ENCODE assay signal across 16 cellular contexts in the genomic region with DNA sequence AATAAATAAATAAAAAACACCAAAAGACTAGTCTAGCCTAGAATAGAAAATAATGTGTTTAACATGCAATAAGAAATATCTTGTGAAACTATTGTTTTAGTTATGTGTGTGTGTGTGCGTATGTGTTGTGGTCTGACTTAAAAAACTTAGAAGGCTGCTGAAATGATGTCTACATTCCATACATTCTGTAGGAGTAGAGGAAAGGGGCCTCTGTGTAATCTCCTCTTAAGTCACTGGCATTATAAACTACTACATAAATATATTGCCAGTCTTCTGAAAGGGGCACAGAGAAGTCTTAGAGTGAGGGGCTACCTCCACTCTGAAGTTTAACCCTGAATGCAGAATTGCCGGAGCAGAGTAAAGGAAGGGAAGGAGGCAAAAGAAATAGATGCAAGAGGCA.
A peak's percentile ranks its signal among the peaks of the same experiment; 100 is the strongest.
DNase-seq lines count a peak whose midpoint lies in the region; ATAC-seq, FAIRE-seq and TF ChIP-seq lines count a peak whose summit lies in the region.
"Had no signal": no experiment of that assay in that cellular context is flagged by ENCODE, and none has a peak within 500 bp of the region (broad histone marks: within the 10 kb centered on the region; RNA-seq: fewer than 3 reads in every experiment).

No MANE protein-coding gene starts in this region.

- no peak for ATAC-seq in K562
- ATAC-seq in activated CD8-positive, alpha-beta T cell treated with anti-CD3 and anti-CD28 coated beads, Interleukin-2, amount 10 ng/mL, durations not matched to agents 7 days and 5 days, result no peak

- H3K4me3 Mint-ChIP-seq in MCF 10A (ENCODE audit: unreplicated experiment) (peak overlapping the region; percentile 46), type B pancreatic cell (no peak overlapping the region)
- no peak overlapping the region for H3K4me3 Mint-ChIP-seq in activated CD8-positive, alpha-beta T cell treated with anti-CD3 and anti-CD28 coated beads, Interleukin-2, amount 10 ng/mL, durations not matched to agents 7 days and 5 days
- H3K4me3 Mint-ChIP-seq: immature natural killer cell; T-helper 2 cell treated with Interferon-gamma antibody and Interleukin-4, amounts not matched to agents 5 μg/mL and 100 μg/mL, for 36 hours had no signal

- H3K27me3 Mint-ChIP-seq in MCF 10A (ENCODE audit: insufficient read depth, unreplicated experiment), result no peaks in the 10 kb centered on the region
- no peaks in the 10 kb centered on the region for H3K27me3 Mint-ChIP-seq in type B pancreatic cell
- no peaks in the 10 kb centered on the region for H3K27me3 Mint-ChIP-seq in activated CD8-positive, alpha-beta T cell treated with anti-CD3 and anti-CD28 coated beads, Interleukin-2, amount 10 ng/mL, durations not matched to agents 7 days and 5 days (ENCODE audit: low read depth)

- no peak overlapping the region for H3K9ac ChIP-seq in K562 (ENCODE audit: insufficient read depth in 1 of 2, low read depth in 2 of 2, low read length in 2 of 2)

- in situ Hi-C loops in K562 (cut with MboI), result loop anchor here (25.0 kb wide), 1 partner anchor 440 kb away; no protein-coding TSS in a partner anchor

- H3K36me3 Mint-ChIP-seq in MCF 10A (ENCODE audit: insufficient read depth, unreplicated experiment), result peaks cover 4% of the 10 kb centered on the region
- H3K36me3 Mint-ChIP-seq in type B pancreatic cell, result peaks cover 3% of the 10 kb centered on the region
- H3K36me3 Mint-ChIP-seq in activated CD8-positive, alpha-beta T cell treated with anti-CD3 and anti-CD28 coated beads, Interleukin-2, amount 10 ng/mL, durations not matched to agents 7 days and 5 days (ENCODE audit: low read depth), result peaks cover 2% of the 10 kb centered on the region
- H3K36me3 Mint-ChIP-seq: immature natural killer cell had no signal

- H3K36me3 ChIP-seq in breast epithelium, result no peaks in the 10 kb centered on the region
- no peaks in the 10 kb centered on the region for H3K36me3 ChIP-seq in K562 (ENCODE audit: control insufficient read depth, insufficient read depth, low read length)
- H3K36me3 ChIP-seq: thoracic aorta had no signal

- DNase-seq in MCF 10A (ENCODE audit: unreplicated experiment) (peak; percentile 28), breast epithelium (ENCODE audit: low spot score in 2 of 2) (no peak), K562 (ENCODE audit: extremely low read depth in 1 of 4, low spot score in 3 of 4) (no peak), iris pigment epithelial cell (ENCODE audit: low read depth) (peak; percentile 90), type B pancreatic cell (ENCODE audit: extremely low spot score, unreplicated experiment) (no peak), SW480 (ENCODE audit: low spot score) (no peak)
- no peak for DNase-seq in activated CD8-positive, alpha-beta T cell treated with anti-CD3 and anti-CD28 coated beads, Interleukin-2, amount 10 ng/mL, durations not matched to agents 7 days and 5 days
- DNase-seq in stimulated activated CD4-positive, alpha-beta T cell treated with anti-CD3 and anti-CD28 coated beads, Interleukin-15, amount 100 ng/mL, for 24 hours, result no peak
- DNase-seq: 8988T; activated CD4-positive, alpha-beta T cell treated with anti-CD3 and anti-CD28 coated beads, Interleukin-2, amount 50 U/mL, for 48 hours; activated gamma-delta T cell; central memory CD4-positive, alpha-beta T cell; immature natural killer cell had no signal

- no peak overlapping the region for H2AFZ ChIP-seq in K562 (ENCODE audit: low read depth, low read length)

- H3K4me1 ChIP-seq in breast epithelium, result no peaks in the 10 kb centered on the region
- peaks cover 0 to 26% of the 10 kb centered on the region in 2 experiments; a peak in 4 of 5 replicates for H3K4me1 ChIP-seq in K562 (replicated peaks in 1 of 2; ENCODE audit: control insufficient read depth in 2 of 2, insufficient read depth in 2 of 2, low read length in 2 of 2)

- intact Hi-C loops in MCF 10A (cut with micrococcal nuclease) (no loop called here), breast epithelium (cut with DNase I; ENCODE audit: low total_unique reads) (no loop called here), K562 (cut with micrococcal nuclease) (no loop called here)

- H3K4me3 ChIP-seq in breast epithelium (no peak overlapping the region), K562 (no peak overlapping the region)
- H3K4me3 ChIP-seq: thoracic aorta had no signal

- TF ChIP-seq CTCF in MCF 10A (IDR thresholded peaks at IDR 0.05; ENCODE audit: unreplicated experiment), result no peak
- no peak for TF ChIP-seq CTCF in breast epithelium (IDR thresholded peaks at IDR 0.05)
- no peak for TF ChIP-seq CTCF in K562 (IDR thresholded peaks at IDR 0.05 in 2 of 3, conservative IDR thresholded peaks at IDR 0.05 in 1 of 3; ENCODE audit: insufficient read depth in 2 of 3, low read depth in 1 of 3, low read length in 3 of 3)
- TF ChIP-seq CTCF in type B pancreatic cell (conservative IDR thresholded peaks at IDR 0.05), result no peak

- H3K9me3 Mint-ChIP-seq in MCF 10A (ENCODE audit: unreplicated experiment) (no peaks in the 10 kb centered on the region), type B pancreatic cell (no peaks in the 10 kb centered on the region)
- H3K9me3 Mint-ChIP-seq in activated CD8-positive, alpha-beta T cell treated with anti-CD3 and anti-CD28 coated beads, Interleukin-2, amount 10 ng/mL, durations not matched to agents 7 days and 5 days (ENCODE audit: insufficient read depth), result no peaks in the 10 kb centered on the region
- H3K9me3 Mint-ChIP-seq: immature natural killer cell; T-helper 2 cell treated with Interferon-gamma antibody and Interleukin-4, amounts not matched to agents 5 μg/mL and 100 μg/mL, for 36 hours had no signal

- 75% methylated on average over 2 of the region's 2 CpGs for WGBS in K562 (ENCODE audit: insufficient coverage, low coverage, missing lambda C conversion rate)

- H3K9me3 ChIP-seq in breast epithelium (no peaks in the 10 kb centered on the region), K562 (replicated peaks; ENCODE audit: control insufficient read depth, insufficient read depth, low read depth, low read length) (no peaks in the 10 kb centered on the region)
- H3K9me3 ChIP-seq: thoracic aorta had no signal

- H3K79me2 ChIP-seq in K562 (ENCODE audit: control insufficient read depth, insufficient read depth, low read length), result peaks cover 39% of the 10 kb centered on the region

- no peaks in the 10 kb centered on the region for H3K9me1 ChIP-seq in K562 (ENCODE audit: control insufficient read depth, insufficient read depth, low read length)

- peak; percentile 6 for FAIRE-seq in K562 (lab: Jason Lieb, UNC)
- FAIRE-seq: D721Med had no signal

- no peaks in the 10 kb centered on the region for H4K20me1 ChIP-seq in K562 (replicated peaks; ENCODE audit: control insufficient read depth, insufficient read depth, low read length)

- BruUV-seq in MCF 10A (replicated peaks; lab: Mats Ljungman, UMichigan), result no TSS peak
- no TSS peak for BruUV-seq in K562 (replicated peaks; lab: Mats Ljungman, UMichigan)

- H3K27ac ChIP-seq in breast epithelium (no peak overlapping the region), K562 (ENCODE audit: extremely low read depth, low read depth, low read length) (no peak overlapping the region)
- H3K27ac ChIP-seq: thoracic aorta had no signal

- CTCF ChIA-PET in MCF 10A (lab: Yijun Ruan, JAX), result interaction anchor here (0.6 to 0.8 kb wide), 2 partner anchors 61 to 1843 kb away, joined by 3 to 6 read pairs; no protein-coding TSS in a partner anchor
- CTCF ChIA-PET in K562 (lab: Yijun Ruan, JAX; ENCODE audit: low intra/inter-chr PET ratio), result no interaction called here
- CTCF ChIA-PET in activated CD8-positive, alpha-beta T cell treated with anti-CD3 and anti-CD28 coated beads, Interleukin-2, amount 10 ng/mL, durations not matched to agents 7 days and 5 days (lab: Charles Lee), result no interaction called here

- H3K27ac Mint-ChIP-seq in MCF 10A (ENCODE audit: low read depth, unreplicated experiment) (peak overlapping the region; percentile 70), type B pancreatic cell (peak overlapping the region; percentile 29)
- H3K27ac Mint-ChIP-seq in activated CD8-positive, alpha-beta T cell treated with anti-CD3 and anti-CD28 coated beads, Interleukin-2, amount 10 ng/mL, durations not matched to agents 7 days and 5 days, result no peak overlapping the region
- H3K27ac Mint-ChIP-seq: immature natural killer cell; T-helper 2 cell treated with Interferon-gamma antibody and Interleukin-4, amounts not matched to agents 5 μg/mL and 100 μg/mL, for 36 hours had no signal

- no peak for TF ChIP-seq POLR2A in breast epithelium (IDR thresholded peaks at IDR 0.05)
- TF ChIP-seq POLR2A in K562 (conservative IDR thresholded peaks at IDR 0.05), result no peak

- H3K4me1 Mint-ChIP-seq in MCF 10A (ENCODE audit: insufficient read depth, unreplicated experiment) (peaks cover 14% of the 10 kb centered on the region), type B pancreatic cell (ENCODE audit: unreplicated experiment) (peaks cover 20% of the 10 kb centered on the region)
- H3K4me1 Mint-ChIP-seq in activated CD8-positive, alpha-beta T cell treated with anti-CD3 and anti-CD28 coated beads, Interleukin-2, amount 10 ng/mL, durations not matched to agents 7 days and 5 days (ENCODE audit: low read depth), result no peaks in the 10 kb centered on the region

- TF ChIP-seq RAD21 in K562 (CRISPR knock-in tag; conservative IDR thresholded peaks at IDR 0.05 in 1 of 2, IDR thresholded peaks at IDR 0.05 in 1 of 2), result no peak

- POLR2A ChIA-PET in MCF 10A (lab: Yijun Ruan, JAX), result interaction anchor here (0.5 to 2.8 kb wide), 5 partner anchors 16 to 402 kb away, joined by 3 to 8 read pairs (median 4); a partner anchor contains a TSS
- POLR2A ChIA-PET in K562 (lab: Yijun Ruan, JAX), result no interaction called here
- POLR2A ChIA-PET in activated CD8-positive, alpha-beta T cell treated with anti-CD3 and anti-CD28 coated beads, Interleukin-2, amount 10 ng/mL, durations not matched to agents 7 days and 5 days (lab: Charles Lee), result no interaction called here

- no peak for TF ChIP-seq EP300 in K562 (IDR thresholded peaks at IDR 0.05; ENCODE audit: low read length)

- no peak overlapping the region for H3K4me2 ChIP-seq in K562 (ENCODE audit: insufficient read depth, low read length)

- no peaks in the 10 kb centered on the region for H3K27me3 ChIP-seq in breast epithelium
- no peaks in the 10 kb centered on the region for H3K27me3 ChIP-seq in K562 (ENCODE audit: control insufficient read depth in 2 of 2, insufficient read depth in 2 of 2, low read length in 2 of 2)

TF ChIP-seq in K562, 482 proteins besides CTCF, POLR2A, EP300 and RAD21 (continues in another document):
- no peak for TF ChIP-seq TFAM (CRISPR knock-in tag; conservative IDR thresholded peaks at IDR 0.05)
- TF ChIP-seq, protein P1, sequence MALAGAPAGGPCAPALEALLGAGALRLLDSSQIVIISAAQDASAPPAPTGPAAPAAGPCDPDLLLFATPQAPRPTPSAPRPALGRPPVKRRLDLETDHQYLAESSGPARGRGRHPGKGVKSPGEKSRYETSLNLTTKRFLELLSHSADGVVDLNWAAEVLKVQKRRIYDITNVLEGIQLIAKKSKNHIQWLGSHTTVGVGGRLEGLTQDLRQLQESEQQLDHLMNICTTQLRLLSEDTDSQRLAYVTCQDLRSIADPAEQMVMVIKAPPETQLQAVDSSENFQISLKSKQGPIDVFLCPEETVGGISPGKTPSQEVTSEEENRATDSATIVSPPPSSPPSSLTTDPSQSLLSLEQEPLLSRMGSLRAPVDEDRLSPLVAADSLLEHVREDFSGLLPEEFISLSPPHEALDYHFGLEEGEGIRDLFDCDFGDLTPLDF (CRISPR knock-in tag; IDR thresholded peaks at IDR 0.05), result no peak

Comparison
In these comparisons a context has a peak if more than half of its experiments do, and no peak if none do; other contexts are left out.
1. DNase-seq: peak in MCF 10A (single experiment) and iris pigment epithelial cell (single experiment); none in breast epithelium (0 of 2), K562 (0 of 4), type B pancreatic cell (single experiment), SW480 (single experiment), activated CD8-positive, alpha-beta T cell treated with anti-CD3 and anti-CD28 coated beads, Interleukin-2, amount 10 ng/mL, durations not matched to agents 7 days and 5 days (single experiment) and stimulated activated CD4-positive, alpha-beta T cell treated with anti-CD3 and anti-CD28 coated beads, Interleukin-15, amount 100 ng/mL, for 24 hours (single experiment).